8 cellular contexts compared by ENCODE assay signal in genomic region chr7:118153551-118154177, GRCh38. TPM values are rescaled to one million over a fixed set of nuclear protein-coding genes. Genes with fewer than 3 reads are reported as not detected.
A peak's percentile ranks its signal among the peaks of the same experiment; 100 is the strongest.
DNase-seq lines count a peak whose midpoint lies in the region; ATAC-seq, FAIRE-seq and TF ChIP-seq lines count a peak whose summit lies in the region.

No MANE protein-coding gene starts in this region.

- CTCF ChIA-PET in A549 (lab: Yijun Ruan, JAX): interaction anchor here (0.6 to 1.9 kb wide), 9 partner anchors 18 to 1980 kb away, joined by 3 to 7 read pairs (median 3); no protein-coding TSS in a partner anchor

- WGBS in A549 (ENCODE audit: missing lambda C conversion rate): 10% methylated on average over 4 of the region's 4 CpGs
- WGBS in esophagus squamous epithelium, 2 donors: 20 to 22% methylated on average over 4 of the region's 4 CpGs

- TF ChIP-seq CTCF in A549 (IDR thresholded peaks at IDR 0.05) (peak; percentile 62), GM10266 (IDR thresholded peaks at IDR 0.05; ENCODE audit: control insufficient read depth, insufficient read depth, low read depth, missing control alignments) (peak; percentile 67), esophagus squamous epithelium (IDR thresholded peaks at IDR 0.05) (peak; percentile 30 to 81 (median 64))

- FAIRE-seq in A549 (lab: Jason Lieb, UNC): no peak

- in situ Hi-C loops in SK-MEL-5 (cut with HindIII; ENCODE audit: low pct_unique_long_range_greater_than_20kb, low sequenced_read_pairs): no loop called here

- H3K36me3 ChIP-seq in esophagus squamous epithelium: no peaks in the 10 kb centered on the region

- H3K4me1 ChIP-seq in A549 (no peaks in the 10 kb centered on the region), esophagus squamous epithelium (no peaks in the 10 kb centered on the region)

- TF ChIP-seq EP300 in A549 (IDR thresholded peaks at IDR 0.05): no peak

- peak in 1 of 2 experiments; percentile 38 for DNase-seq in A549 (ENCODE audit: low read depth in 1 of 2, low spot score in 1 of 2)
- peak; percentile 14 for DNase-seq in GM10266 (ENCODE audit: extremely low spot score)
- peak; percentile 21 for DNase-seq in HuH-7 (ENCODE audit: low spot score)
- DNase-seq in SK-MEL-5 (ENCODE audit: low read depth, low spot score): peak; percentile 82
- DNase-seq in esophagus squamous epithelium (lab: John Stamatoyannopoulos, UW): no peak
- peak; percentile 48 for DNase-seq in pons (ENCODE audit: low spot score)
- DNase-seq in activated CD4-positive, CD25-positive, alpha-beta regulatory T cell treated with anti-CD3 and anti-CD28 coated beads, Interleukin-2, amount 50 U/mL, for 72 hours: no peak

- H3K4me3 ChIP-seq in A549 (no peak overlapping the region), esophagus squamous epithelium (no peak overlapping the region)

- H3K27me3 ChIP-seq in esophagus squamous epithelium: no peaks in the 10 kb centered on the region

- TF ChIP-seq POLR2A in A549 (IDR thresholded peaks at IDR 0.05; ENCODE audit: low read length) (no peak), esophagus squamous epithelium (IDR thresholded peaks at IDR 0.05) (no peak)

- intact Hi-C loops in esophagus squamous epithelium (cut with DNase I): loop anchor here (10.0 kb wide), 1 partner anchor 689 kb away; no protein-coding TSS in a partner anchor

- H3K27ac ChIP-seq in A549 (no peak overlapping the region), esophagus squamous epithelium (no peak overlapping the region)

- no peak overlapping the region for H3K4me2 ChIP-seq in A549

- TF ChIP-seq RAD21 in A549 (conservative IDR thresholded peaks at IDR 0.05 in 1 of 2, IDR thresholded peaks at IDR 0.05 in 1 of 2): peak; percentile 61 to 70

- ATAC-seq in A549 (no peak; a peak in 1 of 6 replicates), GM21390 (IDR thresholded peaks at IDR 0.05; ENCODE audit: unreplicated experiment) (no peak)

- H3K9me3 ChIP-seq in A549 (peaks cover 9% of the 10 kb centered on the region), esophagus squamous epithelium (no peaks in the 10 kb centered on the region)

- POLR2A ChIA-PET in A549 (lab: Yijun Ruan, JAX): no interaction called here

TF ChIP-seq in A549, 52 proteins besides CTCF, POLR2A, EP300 and RAD21:
- TF ChIP-seq HMGXB4 (CRISPR knock-in tag; IDR thresholded peaks at IDR 0.05; ENCODE audit: borderline replicate concordance) (no peak), CEBPB (IDR thresholded peaks at IDR 0.05) (no peak), POLR2AphosphoS2 (conservative IDR thresholded peaks at IDR 0.05; ENCODE audit: low read length) (no peak), SMC3 (IDR thresholded peaks at IDR 0.05) (peak; percentile 47; the same call in 2 of the 3 replicates)

RNA-seq across cellular contexts. Expression of gene LSM8, which starts 30.3 kb away (rescaled TPM):
- polyA plus RNA-seq in A549 (2011; rRNA removed): 46.2 and 63.6 TPM in 2 replicates
- polyA plus RNA-seq in A549 (2012; cell fraction: cytosol; rRNA removed): 36.6 and 47.3 TPM in 2 replicates
- polyA plus RNA-seq in A549 (2012; cell fraction: nucleus; rRNA removed): 19.1 and 37.7 TPM in 2 replicates
- 134 to 148 TPM (median 142 TPM) in 3 replicates for polyA plus RNA-seq in A549 (2017; fragmentation: RNase III; extraction: RNeasy Plus Mini Kit Qiagen cat#74134 plus additional on column Dnase treatment)
- 9.1 and 16.1 TPM in 2 replicates for polyA minus RNA-seq in A549 (2011; rRNA and poly(A)+ RNA removed)
- total RNA-seq in SK-MEL-5 (2014; rRNA removed; shearing (Covaris generic)): 183 and 184 TPM in 2 replicates
- 140 and 141 TPM in 2 replicates for polyA plus RNA-seq in SK-MEL-5 (2015; cell fraction: cytosol; rRNA removed)
- polyA plus RNA-seq in SK-MEL-5 (2015; cell fraction: nucleus; rRNA removed): 423 and 436 TPM in 2 replicates
- total RNA-seq in esophagus squamous epithelium: 10 to 100 TPM; 14.5 to 64.0 (median 35.6) TPM

Comparison
In these comparisons a context has a peak if more than half of its experiments do, and no peak if none do; other contexts are left out.
1. DNase-seq: peak in GM10266 (single experiment), HuH-7 (single experiment), SK-MEL-5 (single experiment) and pons (single experiment); none in esophagus squamous epithelium (single experiment) and activated CD4-positive, CD25-positive, alpha-beta regulatory T cell treated with anti-CD3 and anti-CD28 coated beads, Interleukin-2, amount 50 U/mL, for 72 hours (single experiment).
2. Peak in every context shown above with its lines, with median percentiles within 50 percentile points of each other: CTCF ChIP-seq.